In genomic region chr12:106027286-106027685, GRCh38 we compare ENCODE assay signal across 6 cellular contexts.
"Had no signal": no experiment of that assay in that cellular context is flagged by ENCODE, and none has a peak within 500 bp of the region (broad histone marks: within the 10 kb centered on the region; RNA-seq: fewer than 3 reads in every experiment).

No MANE protein-coding gene starts in this region.

- H3K36me3 Mint-ChIP-seq: IgD-negative memory B cell had no signal

- H3K9me3 ChIP-seq: HAP-1 had no signal

- H3K36me3 ChIP-seq: HAP-1 had no signal

- H3K9me3 Mint-ChIP-seq: IgD-negative memory B cell had no signal

- H3K27ac ChIP-seq: GM23248 had no signal

- H2AFZ ChIP-seq: GM23248 had no signal

- H3K4me3 ChIP-seq: GM23248, HAP-1 had no signal

- DNase-seq: GM23248, GOT3, H7 had no signal

- H3K4me3 Mint-ChIP-seq: IgD-negative memory B cell had no signal

- ATAC-seq: HCT116 had no signal

- H3K9ac ChIP-seq: GM23248 had no signal
